ENCODE assay signal across 1 cellular context in the genomic region with DNA sequence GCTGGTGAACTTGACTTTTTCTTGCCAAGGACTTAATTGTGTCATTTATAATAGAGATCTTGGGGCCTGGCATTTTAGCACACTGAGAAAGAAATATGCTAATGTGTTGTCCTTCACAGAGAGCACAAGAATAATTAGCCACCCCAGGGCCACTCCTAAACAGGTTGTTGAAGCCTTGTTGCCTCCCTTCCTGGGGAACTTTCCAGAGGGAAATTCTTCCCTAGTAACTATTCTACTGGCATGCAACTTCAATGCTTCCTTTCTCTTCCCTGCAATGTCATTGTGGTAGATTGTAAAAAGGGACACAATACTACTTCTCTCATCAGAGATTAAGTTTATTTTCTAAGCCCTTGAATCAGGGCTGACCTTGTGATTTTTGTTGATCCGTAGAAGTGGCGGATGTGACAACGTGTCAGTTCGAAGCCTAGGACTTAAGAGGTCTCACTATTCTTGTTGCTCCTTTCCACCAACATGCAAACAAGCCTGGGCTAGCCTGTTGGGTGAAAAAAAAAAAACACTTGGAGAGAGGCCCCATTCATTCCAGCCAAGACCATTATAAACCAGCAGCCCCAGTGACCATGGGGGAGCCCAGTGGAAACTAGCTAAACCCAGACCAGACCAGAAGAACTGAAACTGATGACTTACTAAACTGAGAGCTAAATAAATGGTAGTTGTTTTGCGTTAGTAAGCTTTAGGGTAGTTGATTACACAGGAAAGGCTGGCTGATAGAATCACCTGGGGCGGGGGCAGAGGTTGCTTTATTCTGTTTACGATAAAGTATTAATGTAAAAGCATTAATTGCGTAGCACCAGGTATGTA.
TF ChIP-seq lines count a peak whose summit lies in the region.

No MANE protein-coding gene starts in this region.

TF ChIP-seq in GM12878, 131 proteins besides CTCF, POLR2A, EP300 and RAD21 (continued from another document):
- no peak for TF ChIP-seq REST (IDR thresholded peaks at IDR 0.05; ENCODE audit: low read depth, low read length)
- no peak for TF ChIP-seq KAT2A (conservative IDR thresholded peaks at IDR 0.05; ENCODE audit: control insufficient read depth, low read depth, low read length)
- no peak for TF ChIP-seq CHD4 (IDR thresholded peaks at IDR 0.05)
- no peak for TF ChIP-seq SP1 (IDR thresholded peaks at IDR 0.05; ENCODE audit: low read depth, low read length)
- no peak for TF ChIP-seq E2F4 (IDR thresholded peaks at IDR 0.05; ENCODE audit: low read depth, low read length)
- peak; percentile 5; the same call in 1 of the 2 replicates for TF ChIP-seq SPI1 (IDR thresholded peaks at IDR 0.05; ENCODE audit: borderline replicate concordance, insufficient read depth, low read depth, low read length)
- TF ChIP-seq FOS (IDR thresholded peaks at IDR 0.05; ENCODE audit: borderline replicate concordance, extremely low read depth, insufficient read length) = no peak
